In genomic region chr13:113187905-113188595, GRCh38 we compare ENCODE assay signal across 18 cellular contexts. TPM values are rescaled to one million over a fixed set of nuclear protein-coding genes. Genes with fewer than 3 reads are reported as not detected.
A peak's percentile ranks its signal among the peaks of the same experiment; 100 is the strongest.
DNase-seq lines count a peak whose midpoint lies in the region; ATAC-seq and TF ChIP-seq lines count a peak whose summit lies in the region.
"Had no signal": no experiment of that assay in that cellular context is flagged by ENCODE, and none has a peak within 500 bp of the region (broad histone marks: within the 10 kb centered on the region; RNA-seq: fewer than 3 reads in every experiment).

No MANE protein-coding gene starts in this region.

- no peaks in the 10 kb centered on the region for H3K27me3 ChIP-seq in dorsolateral prefrontal cortex

- TF ChIP-seq CTCF in dorsolateral prefrontal cortex (IDR thresholded peaks at IDR 0.05 in 54 of 56, conservative IDR thresholded peaks at IDR 0.05 in 2 of 56; ENCODE audit: low read depth in 1 of 56, partially characterized antibody in 56 of 56): no peak
- TF ChIP-seq CTCF in lower leg skin (IDR thresholded peaks at IDR 0.05): no peak

- H3K9me3 Mint-ChIP-seq in activated naive CD8-positive, alpha-beta T cell (ENCODE audit: low read depth): no peaks in the 10 kb centered on the region
- no peaks in the 10 kb centered on the region for H3K9me3 Mint-ChIP-seq in activated naive CD8-positive, alpha-beta T cell treated with anti-CD3 and anti-CD28 coated beads, Interleukin-2, amount 50 U/mL, for 24 hours
- no peaks in the 10 kb centered on the region for H3K9me3 Mint-ChIP-seq in activated naive CD8-positive, alpha-beta T cell treated with anti-CD3 and anti-CD28 coated beads for 36 hours
- H3K9me3 Mint-ChIP-seq: stimulated activated naive B cell treated with anti-CD40 and anti-IgM and Interleukin-4, amounts not matched to agents 10 μg/mL and 1 μg/mL and 100 μg/mL, for 72 hours had no signal

- no peak for DNase-seq in activated naive CD8-positive, alpha-beta T cell treated with anti-CD3 and anti-CD28 coated beads, Interleukin-2, amount 50 U/mL, for 24 hours
- peak; percentile 16 for DNase-seq in MV-4-11 (lab: John Stamatoyannopoulos, UW)
- DNase-seq in dorsolateral prefrontal cortex: no peak
- DNase-seq in smooth muscle cell of the brain vasculature (ENCODE audit: low read depth, low spot score): peak; percentile 77
- DNase-seq in lower leg skin (ENCODE audit: low spot score in 2 of 2): no peak
- DNase-seq in activated naive CD8-positive, alpha-beta T cell treated with anti-CD3 and anti-CD28 coated beads for 36 hours: no peak
- DNase-seq: activated gamma-delta T cell; lower lobe of right lung; NCI-H524 treated with DMSO at 0.1 percent for 48 hours; stimulated activated naive B cell treated with anti-CD40 and anti-IgM and Interleukin-4, amounts not matched to agents 10 μg/mL and 1 μg/mL and 100 μg/mL, for 72 hours had no signal

- H3K4me3 ChIP-seq in dorsolateral prefrontal cortex (peak overlapping the region in 2 of 59 donors; percentile 15 to 38), lower leg skin (ENCODE audit: low read depth, poor library complexity, severe bottlenecking) (no peak overlapping the region)
- H3K4me3 ChIP-seq: lower lobe of right lung, SK-N-MC had no signal

- H3K4me3 Mint-ChIP-seq in activated naive CD8-positive, alpha-beta T cell: no peak overlapping the region
- H3K4me3 Mint-ChIP-seq in activated naive CD8-positive, alpha-beta T cell treated with anti-CD3 and anti-CD28 coated beads, Interleukin-2, amount 50 U/mL, for 24 hours: no peak overlapping the region
- no peak overlapping the region for H3K4me3 Mint-ChIP-seq in activated naive CD8-positive, alpha-beta T cell treated with anti-CD3 and anti-CD28 coated beads for 36 hours
- H3K4me3 Mint-ChIP-seq: activated CD4-positive, alpha-beta T cell treated with anti-CD3 and anti-CD28 coated beads for 36 hours; stimulated activated naive B cell treated with anti-CD40 and anti-IgM and Interleukin-4, amounts not matched to agents 10 μg/mL and 1 μg/mL and 100 μg/mL, for 72 hours had no signal

- H3K27ac Mint-ChIP-seq in activated naive CD8-positive, alpha-beta T cell: peak overlapping the region; percentile 82
- no peak overlapping the region for H3K27ac Mint-ChIP-seq in activated naive CD8-positive, alpha-beta T cell treated with anti-CD3 and anti-CD28 coated beads, Interleukin-2, amount 50 U/mL, for 24 hours
- no peak overlapping the region for H3K27ac Mint-ChIP-seq in activated naive CD8-positive, alpha-beta T cell treated with anti-CD3 and anti-CD28 coated beads for 36 hours
- H3K27ac Mint-ChIP-seq: stimulated activated naive B cell treated with anti-CD40 and anti-IgM and Interleukin-4, amounts not matched to agents 10 μg/mL and 1 μg/mL and 100 μg/mL, for 72 hours had no signal

- ATAC-seq in activated naive CD8-positive, alpha-beta T cell treated with anti-CD3 and anti-CD28 coated beads, Interleukin-2, amount 50 U/mL, for 24 hours: no peak
- no peak for ATAC-seq in HG02970 (IDR thresholded peaks at IDR 0.05; ENCODE audit: low FRiP score, unreplicated experiment)
- ATAC-seq: stimulated activated naive B cell treated with anti-CD40 and anti-IgM and Interleukin-4, amounts not matched to agents 10 μg/mL and 1 μg/mL and 100 μg/mL, for 72 hours had no signal

- WGBS in lower leg skin, 2 donors: 94 to 95% methylated on average over 21 of the region's 21 CpGs

- H3K27me3 Mint-ChIP-seq in activated naive CD8-positive, alpha-beta T cell: no peaks in the 10 kb centered on the region
- no peaks in the 10 kb centered on the region for H3K27me3 Mint-ChIP-seq in activated naive CD8-positive, alpha-beta T cell treated with anti-CD3 and anti-CD28 coated beads, Interleukin-2, amount 50 U/mL, for 24 hours
- no peaks in the 10 kb centered on the region for H3K27me3 Mint-ChIP-seq in activated naive CD8-positive, alpha-beta T cell treated with anti-CD3 and anti-CD28 coated beads for 36 hours
- H3K27me3 Mint-ChIP-seq: activated CD4-positive, alpha-beta T cell treated with anti-CD3 and anti-CD28 coated beads for 36 hours; stimulated activated naive B cell treated with anti-CD40 and anti-IgM and Interleukin-4, amounts not matched to agents 10 μg/mL and 1 μg/mL and 100 μg/mL, for 72 hours had no signal

- TF ChIP-seq POLR2A in lower leg skin (IDR thresholded peaks at IDR 0.05): no peak

- peaks cover 47% of the 10 kb centered on the region for H3K4me1 Mint-ChIP-seq in activated naive CD8-positive, alpha-beta T cell (ENCODE audit: low read depth)
- peaks cover 38% of the 10 kb centered on the region for H3K4me1 Mint-ChIP-seq in activated naive CD8-positive, alpha-beta T cell treated with anti-CD3 and anti-CD28 coated beads, Interleukin-2, amount 50 U/mL, for 24 hours
- H3K4me1 Mint-ChIP-seq in activated naive CD8-positive, alpha-beta T cell treated with anti-CD3 and anti-CD28 coated beads for 36 hours: peaks cover 25% of the 10 kb centered on the region

- H3K36me3 Mint-ChIP-seq in activated naive CD8-positive, alpha-beta T cell: peaks cover 19% of the 10 kb centered on the region
- H3K36me3 Mint-ChIP-seq in activated naive CD8-positive, alpha-beta T cell treated with anti-CD3 and anti-CD28 coated beads, Interleukin-2, amount 50 U/mL, for 24 hours (ENCODE audit: low read depth): peaks cover 55% of the 10 kb centered on the region
- H3K36me3 Mint-ChIP-seq in activated naive CD8-positive, alpha-beta T cell treated with anti-CD3 and anti-CD28 coated beads for 36 hours: peaks cover 36% of the 10 kb centered on the region

- intact Hi-C loops in dorsolateral prefrontal cortex (cut with DNase I) (no loop called here), lower leg skin (cut with DNase I; ENCODE audit: low total_unique reads) (no loop called here)

- H3K27ac ChIP-seq in dorsolateral prefrontal cortex: peak overlapping the region in 40 of 59 donors; percentile 12 to 85 (median 71)
- H3K27ac ChIP-seq: HL-60, lower lobe of right lung, SK-N-MC had no signal

RNA-seq across cellular contexts. Expression of gene PCID2, which starts 20.4 kb away (rescaled TPM):
- total RNA-seq in dorsolateral prefrontal cortex (100 to 1,000 TPM in 1 of 120 experiments, 10 to 100 TPM in 119; 32.8 to 106 (median 48.0) TPM), lower leg skin (10 to 100 TPM; 28.0 to 44.2 (median 40.3) TPM)
- 10 to 100 TPM; 65.6 TPM for total RNA-seq in activated naive CD8-positive, alpha-beta T cell treated with anti-CD3 and anti-CD28 coated beads for 36 hours

RNA-seq across cellular contexts. Expression of gene CUL4A, which starts 21.4 kb away (rescaled TPM):
- total RNA-seq in dorsolateral prefrontal cortex (10 to 100 TPM; 32.7 to 59.3 (median 45.6) TPM), lower leg skin (100 to 1,000 TPM in 3 of 4 donors, 10 to 100 TPM in 1; 80.7 to 146 (median 105) TPM)
- 10 to 100 TPM; 87.7 to 88.9 TPM for total RNA-seq in activated naive CD8-positive, alpha-beta T cell treated with anti-CD3 and anti-CD28 coated beads for 36 hours

RNA-seq across cellular contexts. Expression of gene PROZ, which starts 29.6 kb away (rescaled TPM):
- under 1 TPM in 6 of 120 experiments, not detected in 114; 0.24 to 0.48 (median 0.34) TPM for total RNA-seq in dorsolateral prefrontal cortex
- not detected for total RNA-seq in lower leg skin
- total RNA-seq in activated naive CD8-positive, alpha-beta T cell treated with anti-CD3 and anti-CD28 coated beads for 36 hours: under 1 TPM in 1 of 2 experiments, not detected in 1; 0.14 TPM
- total RNA-seq: activated CD4-positive, alpha-beta T cell treated with anti-CD3 and anti-CD28 coated beads for 36 hours; dermis microvascular lymphatic vessel endothelial cell; glomerular endothelial cell; lower lobe of right lung; omental fat pad had no signal

Comparison
In these comparisons a context has a peak if more than half of its experiments do, and no peak if none do; other contexts are left out.
1. DNase-seq: peak in MV-4-11 (single experiment) and smooth muscle cell of the brain vasculature (single experiment); none in activated naive CD8-positive, alpha-beta T cell treated with anti-CD3 and anti-CD28 coated beads, Interleukin-2, amount 50 U/mL, for 24 hours (single experiment), dorsolateral prefrontal cortex (0 of 10), lower leg skin (0 of 2) and activated naive CD8-positive, alpha-beta T cell treated with anti-CD3 and anti-CD28 coated beads for 36 hours (single experiment).